In genomic region chr17:81241648-81242420, GRCh38 we compare ENCODE assay signal across 7 cellular contexts. TPM values are rescaled to one million over a fixed set of nuclear protein-coding genes. Genes with fewer than 3 reads are reported as not detected.
DNase-seq lines count a peak whose midpoint lies in the region; ATAC-seq and TF ChIP-seq lines count a peak whose summit lies in the region.

No MANE protein-coding gene starts in this region.

- no peak overlapping the region for H3K4me3 Mint-ChIP-seq in activated CD4-positive, alpha-beta T cell treated with anti-CD3 and anti-CD28 coated beads for 36 hours

- no peaks in the 10 kb centered on the region for H3K9me3 Mint-ChIP-seq in activated CD4-positive, alpha-beta T cell treated with anti-CD3 and anti-CD28 coated beads for 36 hours (ENCODE audit: low read depth)

- TF ChIP-seq CTCF in LNCAP (IDR thresholded peaks at IDR 0.05) = peak; percentile 75

- POLR2A ChIA-PET in activated CD4-positive, alpha-beta T cell treated with anti-CD3 and anti-CD28 coated beads for 36 hours (lab: Charles Lee) = no interaction called here

- intact Hi-C loops in activated CD4-positive, alpha-beta T cell treated with anti-CD3 and anti-CD28 coated beads for 36 hours (cut with DNase I, micrococcal nuclease) = loop anchor here (1.0 to 10.0 kb wide), 5 partner anchors 99 to 218 kb away; no protein-coding TSS in a partner anchor

- peaks cover 21% of the 10 kb centered on the region for H3K36me3 Mint-ChIP-seq in activated CD4-positive, alpha-beta T cell treated with anti-CD3 and anti-CD28 coated beads for 36 hours (ENCODE audit: low read depth)

- H3K27ac Mint-ChIP-seq in activated CD4-positive, alpha-beta T cell treated with anti-CD3 and anti-CD28 coated beads for 36 hours = no peak overlapping the region

- H3K27me3 Mint-ChIP-seq in activated CD4-positive, alpha-beta T cell treated with anti-CD3 and anti-CD28 coated beads for 36 hours = no peaks in the 10 kb centered on the region

- H3K4me1 Mint-ChIP-seq in activated CD4-positive, alpha-beta T cell treated with anti-CD3 and anti-CD28 coated beads for 36 hours = peaks cover 25% of the 10 kb centered on the region

- no peak for ATAC-seq in activated CD4-positive, alpha-beta T cell treated with anti-CD3 and anti-CD28 coated beads for 36 hours
- peak; percentile 12 for ATAC-seq in stimulated activated naive CD8-positive, alpha-beta T cell treated with anti-CD3 and anti-CD28 coated beads, Interleukin-15, Interleukin-2, amounts not matched to agents 100 U/mL and 50 U/mL, for 24 hours

- peak; percentile 38 for DNase-seq in GDM1 (lab: John Stamatoyannopoulos, UW)
- peak; percentile 82 for DNase-seq in activated CD4-positive, alpha-beta T cell treated with anti-CD3 and anti-CD28 coated beads for 36 hours
- DNase-seq in cerebellar cortex (ENCODE audit: low spot score) = peak; percentile 60
- DNase-seq in myocyte (ENCODE audit: low read depth) = peak; percentile 49
- DNase-seq in stimulated activated naive CD8-positive, alpha-beta T cell treated with anti-CD3 and anti-CD28 coated beads, Interleukin-15, Interleukin-2, amounts not matched to agents 100 U/mL and 50 U/mL, for 24 hours = peak; percentile 85
- DNase-seq in H4 (ENCODE audit: low spot score) = no peak

- CTCF ChIA-PET in activated CD4-positive, alpha-beta T cell treated with anti-CD3 and anti-CD28 coated beads for 36 hours (lab: Charles Lee) = no interaction called here

RNA-seq across cellular contexts. Expression of gene NDUFAF8, which starts 2.7 kb away (rescaled TPM):
- 10 to 100 TPM; 31.0 to 57.9 TPM for total RNA-seq in activated CD4-positive, alpha-beta T cell treated with anti-CD3 and anti-CD28 coated beads for 36 hours
- total RNA-seq in myocyte = 29.2 and 45.7 TPM in 2 replicates
- 164 TPM for polyA plus RNA-seq in myocyte (2012)
- total RNA-seq in H4 (2014; rRNA removed; shearing (Covaris generic)) = 47.4 and 77.7 TPM in 2 replicates

RNA-seq across cellular contexts. Expression of gene TEPSIN, which starts 3.0 kb away (rescaled TPM):
- total RNA-seq in activated CD4-positive, alpha-beta T cell treated with anti-CD3 and anti-CD28 coated beads for 36 hours = 10 to 100 TPM; 17.8 to 20.3 TPM
- total RNA-seq in myocyte = 17.3 and 23.8 TPM in 2 replicates
- polyA plus RNA-seq in myocyte (2012) = 13.9 TPM
- 3.4 and 4.0 TPM in 2 replicates for total RNA-seq in H4 (2014; rRNA removed; shearing (Covaris generic))

RNA-seq across cellular contexts. Expression of gene CEP131, which starts 19.1 kb away (rescaled TPM):
- 1 to 10 TPM; 7.6 to 9.5 TPM for total RNA-seq in activated CD4-positive, alpha-beta T cell treated with anti-CD3 and anti-CD28 coated beads for 36 hours
- 5.8 and 6.6 TPM in 2 replicates for total RNA-seq in myocyte
- 6.7 TPM for polyA plus RNA-seq in myocyte (2012)
- total RNA-seq in H4 (2014; rRNA removed; shearing (Covaris generic)) = 5.3 and 11.3 TPM in 2 replicates

RNA-seq across cellular contexts. Expression of gene SLC38A10, which starts 53.3 kb away (rescaled TPM):
- 10 to 100 TPM; 47.6 to 52.9 TPM for total RNA-seq in activated CD4-positive, alpha-beta T cell treated with anti-CD3 and anti-CD28 coated beads for 36 hours
- 70.7 and 72.1 TPM in 2 replicates for total RNA-seq in myocyte
- polyA plus RNA-seq in myocyte (2012) = 80.0 TPM
- 40.9 and 67.3 TPM in 2 replicates for total RNA-seq in H4 (2014; rRNA removed; shearing (Covaris generic))
